In the genomic region with DNA sequence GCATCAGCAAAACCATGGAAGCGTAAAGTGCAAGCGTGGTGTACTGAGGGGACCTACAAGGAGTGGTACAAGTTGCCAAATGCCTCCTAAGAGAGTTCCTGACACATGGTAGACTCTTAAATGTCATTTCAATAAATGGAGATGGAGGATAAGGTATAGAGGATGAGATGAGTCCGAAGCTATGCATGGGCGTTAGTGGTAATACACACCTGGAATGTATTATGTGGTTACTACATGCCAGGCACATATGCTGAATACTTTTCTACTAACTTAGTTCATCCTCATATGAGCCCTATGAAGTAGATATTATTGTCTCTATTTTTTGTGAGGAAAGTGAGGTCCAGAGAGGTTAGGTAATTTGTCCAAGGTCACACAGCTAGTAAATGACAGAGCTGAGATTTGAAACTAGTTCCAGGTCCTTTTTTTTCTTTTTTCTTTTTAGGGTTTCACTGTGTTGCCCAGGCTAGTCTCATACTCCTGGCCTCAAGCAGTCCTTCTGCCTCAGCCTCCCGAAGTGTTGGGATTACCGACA, we compare ENCODE assay signal across 18 cellular contexts. TPM values are rescaled to one million over a fixed set of nuclear protein-coding genes. Genes with fewer than 3 reads are reported as not detected.
DNase-seq lines count a peak whose midpoint lies in the region; TF ChIP-seq lines count a peak whose summit lies in the region.
"Had no signal": no experiment of that assay in that cellular context is flagged by ENCODE, and none has a peak within 500 bp of the region (broad histone marks: within the 10 kb centered on the region; RNA-seq: fewer than 3 reads in every experiment).

No MANE protein-coding gene starts in this region.

- peaks cover 60% of the 10 kb centered on the region for H3K4me1 Mint-ChIP-seq in CD14-positive monocyte

- H3K9me3 Mint-ChIP-seq in CD14-positive monocyte = no peaks in the 10 kb centered on the region
- H3K9me3 Mint-ChIP-seq: CD8-positive, alpha-beta memory T cell had no signal

- no peak overlapping the region for H2BK15ac ChIP-seq in mesendoderm (replicated peaks; ENCODE audit: low read depth)

- no peak overlapping the region for H3K4me3 Mint-ChIP-seq in CD14-positive monocyte
- H3K4me3 Mint-ChIP-seq: CD8-positive, alpha-beta memory T cell had no signal

- H3K18ac ChIP-seq in mesendoderm (ENCODE audit: low read length) = no peak overlapping the region

- DNase-seq in CD14-positive monocyte (ENCODE audit: low spot score) (no peak), PC-9 (no peak), mesendoderm (no peak), smooth muscle cell (lab: John Stamatoyannopoulos, UW; ENCODE audit: unreplicated experiment) (no peak), C1 segment of cervical spinal cord (lab: John Stamatoyannopoulos, UW) (no peak)
- no peak for DNase-seq in effector CD4-positive, alpha-beta T cell
- no peak for DNase-seq in stimulated activated CD4-positive, alpha-beta T cell treated with anti-CD3 and anti-CD28 coated beads, Interleukin-15, amount 100 ng/mL, for 24 hours
- DNase-seq: BE2C; CD8-positive, alpha-beta memory T cell; DMS79; MV-4-11; NCI-H1417; NCI-H187 treated with DMSO at 0.1 percent for 48 hours; NCI-H2171; NCI-H748 treated with DMSO at 0.1 percent for 48 hours; PC-3 had no signal

- H3K9me2 ChIP-seq in PC-9 (ENCODE audit: insufficient read depth) = no peaks in the 10 kb centered on the region

- peak overlapping the region; percentile 42; the same call in 1 of the 2 replicates for H3K4me2 ChIP-seq in PC-9
- no peak overlapping the region for H3K4me2 ChIP-seq in mesendoderm (ENCODE audit: low read length)
- H3K4me2 ChIP-seq in smooth muscle cell = no peak overlapping the region

- CTCF ChIA-PET in PC-9 (lab: Charles Lee) = no interaction called here

- H2AFZ ChIP-seq in PC-9 (no peak overlapping the region), smooth muscle cell (ENCODE audit: low read depth) (no peak overlapping the region)

- H3K4me1 ChIP-seq in PC-9 (replicated peaks; ENCODE audit: insufficient read depth) (peaks cover 15% of the 10 kb centered on the region), mesendoderm (ENCODE audit: control insufficient read depth, low read depth, low read length) (peaks cover 3% of the 10 kb centered on the region), smooth muscle cell (ENCODE audit: low read depth) (peaks cover 35% of the 10 kb centered on the region)

- H3K4me3 ChIP-seq in PC-9 (no peak overlapping the region), mesendoderm (ENCODE audit: low read length) (no peak overlapping the region), smooth muscle cell (no peak overlapping the region)
- H3K4me3 ChIP-seq: HAP-1 had no signal

- H3K56ac ChIP-seq in mesendoderm (ENCODE audit: low read length) = peak overlapping the region; percentile 6

- no peak overlapping the region for H3K23ac ChIP-seq in mesendoderm (ENCODE audit: low read length)

- H3K27ac ChIP-seq in PC-9 (no peak overlapping the region), mesendoderm (ENCODE audit: low read depth, low read length) (peak overlapping the region; percentile 3), smooth muscle cell (ENCODE audit: low read depth) (peak overlapping the region; percentile 52)
- H3K27ac ChIP-seq: HL-60 had no signal

- no CpG with 5 or more reads among the region's 6 CpGs for WGBS in mesendoderm (ENCODE audit: extremely low coverage, insufficient coverage, low lambda C conversion rate)
- WGBS in smooth muscle cell (ENCODE audit: low lambda C conversion rate) = 92% methylated on average over 6 of the region's 6 CpGs

- H4K8ac ChIP-seq in mesendoderm (ENCODE audit: low read depth, low read length) = no peak overlapping the region

- H4K20me1 ChIP-seq in PC-9 (ENCODE audit: insufficient read depth) (no peaks in the 10 kb centered on the region), smooth muscle cell (ENCODE audit: low read depth) (peaks cover 45% of the 10 kb centered on the region)

- no peak for TF ChIP-seq CTCF in CD14-positive monocyte (IDR thresholded peaks at IDR 0.05)
- TF ChIP-seq CTCF in PC-9 (conservative IDR thresholded peaks at IDR 0.05) = no peak
- no peak for TF ChIP-seq CTCF in smooth muscle cell (IDR thresholded peaks at IDR 0.05; ENCODE audit: borderline replicate concordance, insufficient read depth, poor library complexity, severe bottlenecking)

- H4K5ac ChIP-seq in mesendoderm (ENCODE audit: low read length) = no peak overlapping the region

- no TSS peak for BruUV-seq in PC-9 (replicated peaks; lab: Mats Ljungman, UMichigan)

- no peaks in the 10 kb centered on the region for H3K79me2 ChIP-seq in PC-9 (ENCODE audit: low read depth)
- peaks cover 4% of the 10 kb centered on the region for H3K79me2 ChIP-seq in mesendoderm (ENCODE audit: control insufficient read depth, insufficient read depth, low read length)
- H3K79me2 ChIP-seq in smooth muscle cell (ENCODE audit: low read depth) = peaks cover 8% of the 10 kb centered on the region

- no peak overlapping the region for H2BK5ac ChIP-seq in mesendoderm (ENCODE audit: low read length)

- H3K27me3 ChIP-seq in PC-9 (ENCODE audit: insufficient read depth, low read depth) = no peaks in the 10 kb centered on the region
- H3K27me3 ChIP-seq in mesendoderm (ENCODE audit: insufficient read depth, low read length, poor library complexity) = no peaks in the 10 kb centered on the region
- H3K27me3 ChIP-seq in smooth muscle cell (ENCODE audit: low read depth) = no peaks in the 10 kb centered on the region
- H3K27me3 ChIP-seq: BE2C had no signal

- peak overlapping the region; percentile 19 to 56 (median 33) for H3K27ac Mint-ChIP-seq in CD14-positive monocyte

- H3K27me3 Mint-ChIP-seq in CD14-positive monocyte (ENCODE audit: low read depth in 3 of 3) = peaks cover 0 to 2% (median 1%) of the 10 kb centered on the region in 3 donors
- H3K27me3 Mint-ChIP-seq: CD8-positive, alpha-beta memory T cell had no signal

- POLR2A ChIA-PET in PC-9 (lab: Charles Lee; ENCODE audit: unreplicated experiment) = interaction anchor here (0.7 kb wide), 1 partner anchor 136 kb away, joined by 4 read pairs; no protein-coding TSS in a partner anchor

- no peak overlapping the region for H3K9ac ChIP-seq in mesendoderm (ENCODE audit: low read length)
- H3K9ac ChIP-seq in smooth muscle cell (ENCODE audit: low read depth) = no peak overlapping the region

- peaks cover 9 to 24% of the 10 kb centered on the region in 2 donors for H3K36me3 Mint-ChIP-seq in CD14-positive monocyte

- intact Hi-C loops in CD14-positive monocyte (cut with micrococcal nuclease) = no loop called here
- intact Hi-C loops in PC-9 (cut with micrococcal nuclease; ENCODE audit: unreplicated experiment) = no loop called here

- peaks cover 6% of the 10 kb centered on the region for H3K79me1 ChIP-seq in mesendoderm (ENCODE audit: low read length)

- no peak overlapping the region for H3K4ac ChIP-seq in mesendoderm (ENCODE audit: low read depth, low read length)

- H3F3A ChIP-seq in PC-9 (ENCODE audit: insufficient read depth, low read depth) = 0 out of 2 replicates have a peak, but pooled peaks cover 14% of the 10 kb centered on the region
- no peaks in the 10 kb centered on the region for H3F3A ChIP-seq in smooth muscle cell (ENCODE audit: low read depth)

- H3K9me3 ChIP-seq in PC-9 (ENCODE audit: insufficient read depth, low read depth) = no peaks in the 10 kb centered on the region
- H3K9me3 ChIP-seq in smooth muscle cell (replicated peaks; ENCODE audit: low read depth) = no peaks in the 10 kb centered on the region
- H3K9me3 ChIP-seq: BE2C, HAP-1 had no signal

- H3K36me3 ChIP-seq in PC-9 (ENCODE audit: low read depth) (no peaks in the 10 kb centered on the region), mesendoderm (ENCODE audit: control insufficient read depth, insufficient read depth, low read length) (no peaks in the 10 kb centered on the region), smooth muscle cell (ENCODE audit: low read depth) (no peaks in the 10 kb centered on the region)
- H3K36me3 ChIP-seq: BE2C, HAP-1 had no signal

- H2BK120ac ChIP-seq in mesendoderm (ENCODE audit: low read depth, low read length) = peak overlapping the region; percentile 47

- H2AK5ac ChIP-seq in mesendoderm (ENCODE audit: low read length) = peak overlapping the region; percentile 50

RNA-seq across cellular contexts. Expression of a gene that starts 15.5 kb away (rescaled TPM):
- polyA plus RNA-seq in CD14-positive monocyte = 10 to 100 TPM; 21.5 to 25.1 TPM
- total RNA-seq in PC-9 (2021) = 11.6 and 12.9 TPM in 2 replicates
- 3.5 TPM for polyA plus RNA-seq in mesendoderm (2013, experiment 1 of 2)
- 2.9 TPM for polyA plus RNA-seq in mesendoderm (2013, experiment 2 of 2)
- 8.0 and 9.6 TPM in 2 replicates for total RNA-seq in smooth muscle cell
- polyA plus RNA-seq in smooth muscle cell = 4.0 and 8.2 TPM in 2 replicates
